ENCODE assay signal across 16 cellular contexts in genomic region chr7:128856001-128856718, GRCh38. TPM values are rescaled to one million over a fixed set of nuclear protein-coding genes. Genes with fewer than 3 reads are reported as not detected.
DNase-seq lines count a peak whose midpoint lies in the region; ATAC-seq, FAIRE-seq and TF ChIP-seq lines count a peak whose summit lies in the region.
"Had no signal": no experiment of that assay in that cellular context is flagged by ENCODE, and none has a peak within 500 bp of the region (broad histone marks: within the 10 kb centered on the region; RNA-seq: fewer than 3 reads in every experiment).

No MANE protein-coding gene starts in this region.

- H3K4me2 ChIP-seq in GM23338 (no peak overlapping the region), K562 (ENCODE audit: insufficient read depth, low read length) (no peak overlapping the region)
- H3K4me2 ChIP-seq: A549 had no signal

- intact Hi-C loops in K562 (cut with micrococcal nuclease) (no loop called here), gastrocnemius medialis (cut with DNase I; ENCODE audit: low total_unique reads) (no loop called here), breast epithelium (cut with DNase I; ENCODE audit: low total_unique reads) (no loop called here), thyroid gland (cut with DNase I) (no loop called here)

- H3K36me3 Mint-ChIP-seq in GM23338 (ENCODE audit: low read depth) = no peaks in the 10 kb centered on the region; the same call in 2 of the 3 replicates
- H3K36me3 Mint-ChIP-seq: CD14-positive monocyte; CD8-positive, alpha-beta T cell had no signal

- no peak for TF ChIP-seq EP300 in K562 (IDR thresholded peaks at IDR 0.05; ENCODE audit: low read length)

- H3K27me3 Mint-ChIP-seq in GM23338 (ENCODE audit: insufficient read depth, low read depth, poor library complexity) = peaks cover 14% of the 10 kb centered on the region

- in situ Hi-C loops in K562 (cut with MboI) (loop anchor here (5.0 kb wide), 1 partner anchor 56 kb away; the partner anchor contains the start of gene KCP), gastrocnemius medialis (cut with MboI; ENCODE audit: low sequenced_read_pairs in 4 of 4) (loop anchor here in 1 of 4 donors (25.0 kb wide), 1 partner anchor 394 kb away; the partner anchor contains the start of gene HILPDA)

- H3K9me2 ChIP-seq in GM23338 (ENCODE audit: insufficient read depth) = no peaks in the 10 kb centered on the region

- H3K79me2 ChIP-seq in GM23338 (replicated peaks; ENCODE audit: insufficient read depth) (no peaks in the 10 kb centered on the region), K562 (ENCODE audit: control insufficient read depth, insufficient read depth, low read length) (no peaks in the 10 kb centered on the region)

- H3K9me3 Mint-ChIP-seq in GM23338 = no peaks in the 10 kb centered on the region
- H3K9me3 Mint-ChIP-seq: CD14-positive monocyte; CD8-positive, alpha-beta T cell had no signal

- TF ChIP-seq RAD21 in K562 (CRISPR knock-in tag; conservative IDR thresholded peaks at IDR 0.05 in 1 of 2, IDR thresholded peaks at IDR 0.05 in 1 of 2) = no peak

- H3K36me3 ChIP-seq in GM23338 (ENCODE audit: insufficient read depth) (no peaks in the 10 kb centered on the region), HEK293 (ENCODE audit: control insufficient read depth in 2 of 2, insufficient read depth in 1 of 2, low read length in 2 of 2) (peaks cover 0 to 64% of the 10 kb centered on the region in 2 experiments; a peak in 1 of 3 replicates), K562 (ENCODE audit: control insufficient read depth, insufficient read depth, low read length) (peaks cover 78% of the 10 kb centered on the region), gastrocnemius medialis (peaks cover 4 to 62% of the 10 kb centered on the region in 2 donors), breast epithelium (no peaks in the 10 kb centered on the region), thyroid gland (no peaks in the 10 kb centered on the region)

- H3K4me3 ChIP-seq in GM23338 (no peak overlapping the region), HEK293 (ENCODE audit: low read depth, low read length) (no peak overlapping the region), K562 (no peak overlapping the region), gastrocnemius medialis (no peak overlapping the region), breast epithelium (no peak overlapping the region), thyroid gland (replicated peaks in 1 of 3) (no peak overlapping the region)
- H3K4me3 ChIP-seq: A549 had no signal

- no peaks in the 10 kb centered on the region for H3K4me1 ChIP-seq in GM23338 (ENCODE audit: insufficient read depth)
- H3K4me1 ChIP-seq in HEK293 (ENCODE audit: control insufficient read depth, insufficient read depth, low read length) = no peaks in the 10 kb centered on the region
- H3K4me1 ChIP-seq in K562 (replicated peaks in 1 of 2; ENCODE audit: control insufficient read depth in 2 of 2, insufficient read depth in 2 of 2, low read length in 2 of 2) = peaks cover 26 to 64% of the 10 kb centered on the region in 2 experiments
- H3K4me1 ChIP-seq in gastrocnemius medialis = peaks cover 18 to 34% of the 10 kb centered on the region in 2 donors
- H3K4me1 ChIP-seq in breast epithelium = peaks cover 0 to 4% of the 10 kb centered on the region in 2 donors
- peaks cover 0 to 15% of the 10 kb centered on the region in 2 donors for H3K4me1 ChIP-seq in thyroid gland
- H3K4me1 ChIP-seq: A549, Caco-2 had no signal

- H3K27me3 ChIP-seq in GM23338 (ENCODE audit: insufficient read depth) (no peaks in the 10 kb centered on the region), K562 (ENCODE audit: control insufficient read depth in 2 of 2, insufficient read depth in 2 of 2, low read length in 2 of 2) (no peaks in the 10 kb centered on the region), gastrocnemius medialis (no peaks in the 10 kb centered on the region), breast epithelium (no peaks in the 10 kb centered on the region), thyroid gland (no peaks in the 10 kb centered on the region)

- peak overlapping the region; percentile 44; the same call in 1 of the 2 replicates for H3K27ac Mint-ChIP-seq in GM23338
- H3K27ac Mint-ChIP-seq: CD14-positive monocyte; CD8-positive, alpha-beta T cell had no signal

- 86% methylated on average over 16 of the region's 17 CpGs for WGBS in K562 (ENCODE audit: insufficient coverage, low coverage, missing lambda C conversion rate)
- 86 to 95% methylated on average over 11 to 16 of the region's 17 CpGs for WGBS in thyroid gland, 2 donors

- CTCF ChIA-PET in HEK293 (lab: Yijun Ruan, JAX) = no interaction called here
- CTCF ChIA-PET in K562 (lab: Yijun Ruan, JAX; ENCODE audit: low intra/inter-chr PET ratio) = no interaction called here

- no TSS peak for BruUV-seq in K562 (replicated peaks; lab: Mats Ljungman, UMichigan)

- H3K4me1 Mint-ChIP-seq in GM23338 = peaks cover 22% of the 10 kb centered on the region
- H3K4me1 Mint-ChIP-seq: CD14-positive monocyte had no signal

- H3K4me3 Mint-ChIP-seq in GM23338 = no peak overlapping the region
- H3K4me3 Mint-ChIP-seq: CD14-positive monocyte; CD8-positive, alpha-beta T cell had no signal

- no peaks in the 10 kb centered on the region for H3F3A ChIP-seq in GM23338 (replicated peaks; ENCODE audit: low read depth)

- H3K9me1 ChIP-seq in K562 (ENCODE audit: control insufficient read depth, insufficient read depth, low read length) = no peaks in the 10 kb centered on the region

- no peak for DNase-seq in GM23338 (ENCODE audit: low spot score)
- DNase-seq in K562 (ENCODE audit: extremely low read depth in 1 of 4, low spot score in 3 of 4) = no peak
- no peak for DNase-seq in gastrocnemius medialis
- DNase-seq in NCI-H1694 treated with DMSO at 0.1 percent for 48 hours (lab: John Stamatoyannopoulos, UW) = no peak
- no peak for DNase-seq in breast epithelium (ENCODE audit: low spot score in 2 of 2)
- DNase-seq in thyroid gland = no peak
- DNase-seq: Caco-2; CD8-positive, alpha-beta T cell; DND-41; GDM1 had no signal

- TF ChIP-seq CTCF in GM23338 (conservative IDR thresholded peaks at IDR 0.05; ENCODE audit: low read depth in 2 of 2) = no peak
- no peak for TF ChIP-seq CTCF in HEK293 (tag by site-specific recombination; IDR thresholded peaks at IDR 0.05)
- no peak for TF ChIP-seq CTCF in K562 (IDR thresholded peaks at IDR 0.05 in 2 of 3, conservative IDR thresholded peaks at IDR 0.05 in 1 of 3; ENCODE audit: insufficient read depth in 2 of 3, low read depth in 1 of 3, low read length in 3 of 3)
- no peak for TF ChIP-seq CTCF in gastrocnemius medialis (IDR thresholded peaks at IDR 0.05 in 4 of 5, conservative IDR thresholded peaks at IDR 0.05 in 1 of 5)
- TF ChIP-seq CTCF in breast epithelium (IDR thresholded peaks at IDR 0.05) = no peak
- no peak for TF ChIP-seq CTCF in thyroid gland (IDR thresholded peaks at IDR 0.05)

- H3K27ac ChIP-seq in GM23338 (ENCODE audit: low read depth) (no peak overlapping the region), HEK293 (ENCODE audit: extremely low read depth, low read depth, low read length) (no peak overlapping the region), K562 (ENCODE audit: extremely low read depth, low read depth, low read length) (no peak overlapping the region), gastrocnemius medialis (peak overlapping the region; percentile 55 to 99 (median 96)), breast epithelium (no peak overlapping the region), thyroid gland (no peak overlapping the region)
- H3K27ac ChIP-seq: A549 had no signal

- no peak for ATAC-seq in GM23338
- no peak for ATAC-seq in K562
- ATAC-seq in gastrocnemius medialis = no peak
- ATAC-seq: CD8-positive, alpha-beta T cell; HCT116 had no signal

- no peak; the same call in 1 of the 2 replicates for TF ChIP-seq POLR2A in K562 (conservative IDR thresholded peaks at IDR 0.05)
- TF ChIP-seq POLR2A in gastrocnemius medialis (IDR thresholded peaks at IDR 0.05) = peak in 1 of 2 donors; percentile 1
- no peak for TF ChIP-seq POLR2A in breast epithelium (IDR thresholded peaks at IDR 0.05)
- TF ChIP-seq POLR2A in thyroid gland (IDR thresholded peaks at IDR 0.05) = no peak

- H4K20me1 ChIP-seq in GM23338 (replicated peaks; ENCODE audit: insufficient read depth) (no peaks in the 10 kb centered on the region), K562 (replicated peaks; ENCODE audit: control insufficient read depth, insufficient read depth, low read length) (peaks cover 3% of the 10 kb centered on the region; the same call in 1 of the 2 replicates)

- peak overlapping the region in 1 of 2 experiments; percentile 0; a peak in 2 of 4 replicates for H3K9ac ChIP-seq in K562 (ENCODE audit: insufficient read depth in 1 of 2, low read depth in 2 of 2, low read length in 2 of 2)

- H2AFZ ChIP-seq in GM23338 = no peak overlapping the region
- no peak overlapping the region for H2AFZ ChIP-seq in K562 (ENCODE audit: low read depth, low read length)

- FAIRE-seq in K562 (lab: Jason Lieb, UNC) = no peak
- FAIRE-seq: A549, H54 had no signal

- no peaks in the 10 kb centered on the region for H3K9me3 ChIP-seq in HEK293 (ENCODE audit: control insufficient read depth, insufficient read depth, low read depth, low read length)
- H3K9me3 ChIP-seq in K562 (replicated peaks; ENCODE audit: control insufficient read depth, insufficient read depth, low read depth, low read length) = no peaks in the 10 kb centered on the region
- H3K9me3 ChIP-seq in gastrocnemius medialis = no peaks in the 10 kb centered on the region
- H3K9me3 ChIP-seq in breast epithelium = no peaks in the 10 kb centered on the region
- no peaks in the 10 kb centered on the region for H3K9me3 ChIP-seq in thyroid gland
- H3K9me3 ChIP-seq: A549, Caco-2 had no signal

- POLR2A ChIA-PET in HEK293 (lab: Yijun Ruan, JAX) (no interaction called here), K562 (lab: Yijun Ruan, JAX) (interaction anchor here (0.6 to 0.9 kb wide), 4 partner anchors 8 to 72 kb away, joined by 3 read pairs; no protein-coding TSS in a partner anchor)

RNA-seq across cellular contexts. Expression of gene ATP6V1F, which starts 6.5 kb away (rescaled TPM):
- 60.2 and 66.5 TPM in 2 replicates for total RNA-seq in GM23338 (2014; rRNA removed; shearing (Covaris generic))
- polyA plus RNA-seq in GM23338 (2016; fragmentation: Nextera tagmentation; extraction: Ambion mirVana) (271 and 294 TPM in 2 replicates), K562 (2011; rRNA removed) (507 and 542 TPM in 2 replicates), K562 (2014; fragmentation: Illumina TruSeq; extraction: Trizol) (604 and 714 TPM in 2 replicates), K562 (2014; fragmentation: Nextera tagmentation; extraction: Ambion mirVana) (1,000 to 10,000 TPM in 1 of 2 experiments, 100 to 1,000 TPM in 1; 733 to 1,123 TPM), K562 (2014; rRNA removed) (568 and 645 TPM in 2 replicates)
- 21.6 and 54.5 TPM in 2 replicates for total RNA-seq in K562 (2011; cell fraction: chromatin; rRNA removed; ENCODE audit: low replicate concordance)
- total RNA-seq in K562 (2011; cell fraction: nucleolus; rRNA removed) = 72.7 and 74.7 TPM in 2 replicates
- 70.9 and 89.2 TPM in 2 replicates for total RNA-seq in K562 (2011; cell fraction: nucleoplasm; rRNA removed)
- total RNA-seq in K562 (2014; rRNA removed) (265 and 341 TPM in 2 replicates), K562 (2014; rRNA removed; fragmentation: Illumina TruSeq; extraction: Trizol) (174 and 206 TPM in 2 replicates), K562 (2015; rRNA removed; fragmentation: Illumina TruSeq; extraction: Trizol) (332 and 336 TPM in 2 replicates), K562 (2021) (378 and 393 TPM in 2 replicates), gastrocnemius medialis (10 to 100 TPM; 79.3 to 99.2 (median 82.3) TPM), breast epithelium (100 to 1,000 TPM; 117 to 174 (median 127) TPM), thyroid gland (100 to 1,000 TPM in 1 of 4 donors, 10 to 100 TPM in 3; 49.6 to 109 (median 86.6) TPM)
- polyA plus RNA-seq in K562 (2011; cell fraction: cytosol; rRNA removed) = 869 and 1,641 TPM in 2 replicates
- polyA plus RNA-seq in K562 (2011; cell fraction: nucleus; rRNA removed) = 256 and 267 TPM in 2 replicates
- polyA plus RNA-seq in K562 (2012) = 454 and 820 TPM in 2 replicates
- polyA minus RNA-seq in K562 (2011; rRNA and poly(A)+ RNA removed) = 83.2 and 101 TPM in 2 replicates
- polyA minus RNA-seq in K562 (2011; cell fraction: cytosol; rRNA and poly(A)+ RNA removed) = 93.9 and 97.2 TPM in 2 replicates
- polyA minus RNA-seq in K562 (2011; cell fraction: nucleus; rRNA and poly(A)+ RNA removed) = 35.3 and 68.5 TPM in 2 replicates

RNA-seq across cellular contexts. Expression of gene FLNC, which starts 26.0 kb away (rescaled TPM):
- total RNA-seq in GM23338 (2014; rRNA removed; shearing (Covaris generic)) = 9.4 and 11.8 TPM in 2 replicates
- polyA plus RNA-seq in GM23338 (2016; fragmentation: Nextera tagmentation; extraction: Ambion mirVana) (0.64 and 0.65 TPM in 2 replicates), K562 (2011; rRNA removed) (10.3 and 11.4 TPM in 2 replicates), K562 (2014; fragmentation: Illumina TruSeq; extraction: Trizol) (32.8 and 55.3 TPM in 2 replicates), K562 (2014; fragmentation: Nextera tagmentation; extraction: Ambion mirVana) (1 to 10 TPM in 1 of 2 experiments, under 1 TPM in 1; 0.90 to 1.1 TPM), K562 (2014; rRNA removed) (29.0 and 34.7 TPM in 2 replicates)
- 62.5 and 206 TPM in 2 replicates for total RNA-seq in K562 (2011; cell fraction: chromatin; rRNA removed; ENCODE audit: low replicate concordance)
- total RNA-seq in K562 (2011; cell fraction: nucleolus; rRNA removed) = 132 and 134 TPM in 2 replicates
- 72.1 and 81.0 TPM in 2 replicates for total RNA-seq in K562 (2011; cell fraction: nucleoplasm; rRNA removed)
- total RNA-seq in K562 (2014; rRNA removed) (60.7 and 94.5 TPM in 2 replicates), K562 (2014; rRNA removed; fragmentation: Illumina TruSeq; extraction: Trizol) (11.4 and 18.2 TPM in 2 replicates), K562 (2015; rRNA removed; fragmentation: Illumina TruSeq; extraction: Trizol) (28.8 and 33.3 TPM in 2 replicates), K562 (2021) (148 and 155 TPM in 2 replicates), gastrocnemius medialis (1,000 to 10,000 TPM; 1,071 to 4,398 (median 2,381) TPM), breast epithelium (1 to 10 TPM; 5.1 to 7.5 (median 6.0) TPM), thyroid gland (10 to 100 TPM in 2 of 4 donors, 1 to 10 TPM in 2; 5.7 to 12.6 (median 9.3) TPM)
- polyA plus RNA-seq in K562 (2011; cell fraction: cytosol; rRNA removed) = 11.4 and 26.8 TPM in 2 replicates
- polyA plus RNA-seq in K562 (2011; cell fraction: nucleus; rRNA removed) = 58.5 and 126 TPM in 2 replicates
- 66.6 and 106 TPM in 2 replicates for polyA plus RNA-seq in K562 (2012)
- 15.1 and 41.9 TPM in 2 replicates for polyA minus RNA-seq in K562 (2011; rRNA and poly(A)+ RNA removed)
- 127 and 146 TPM in 2 replicates for polyA minus RNA-seq in K562 (2011; cell fraction: cytosol; rRNA and poly(A)+ RNA removed)
- polyA minus RNA-seq in K562 (2011; cell fraction: nucleus; rRNA and poly(A)+ RNA removed) = 53.1 and 53.6 TPM in 2 replicates
- polyA plus RNA-seq: CD14-positive monocyte had no signal

RNA-seq across cellular contexts. Expression of gene KCP, which starts 54.3 kb away (rescaled TPM):
- total RNA-seq in GM23338 (2014; rRNA removed; shearing (Covaris generic)) = 0.76 and 1.3 TPM in 2 replicates
- polyA plus RNA-seq in GM23338 (2016; fragmentation: Nextera tagmentation; extraction: Ambion mirVana) (0.99 and 1.1 TPM in 2 replicates), K562 (2011; rRNA removed) (0.07 and 0.09 TPM in 2 replicates), K562 (2014; fragmentation: Illumina TruSeq; extraction: Trizol) (not detected in 2 replicates), K562 (2014; fragmentation: Nextera tagmentation; extraction: Ambion mirVana) (under 1 TPM; 0.06 to 0.17 TPM), K562 (2014; rRNA removed) (0.09 and 0.15 TPM in 2 replicates)
- total RNA-seq in K562 (2011; cell fraction: chromatin; rRNA removed; ENCODE audit: low replicate concordance) = 0.19 and 2.1 TPM in 2 replicates
- 0.79 and 1.3 TPM in 2 replicates for total RNA-seq in K562 (2011; cell fraction: nucleolus; rRNA removed)
- total RNA-seq in K562 (2011; cell fraction: nucleoplasm; rRNA removed) = 0.73 and 0.84 TPM in 2 replicates
- total RNA-seq in K562 (2014; rRNA removed) (0.09 TPM in 1 of 2 replicates, not detected in the other), K562 (2014; rRNA removed; fragmentation: Illumina TruSeq; extraction: Trizol) (not detected in 2 replicates), K562 (2015; rRNA removed; fragmentation: Illumina TruSeq; extraction: Trizol) (0.15 TPM in 1 of 2 replicates, not detected in the other), K562 (2021) (0.16 TPM in 1 of 2 replicates, not detected in the other), gastrocnemius medialis (under 1 TPM in 1 of 4 donors, not detected in 3; 0.10 TPM), breast epithelium (1 to 10 TPM in 1 of 3 donors, under 1 TPM in 2; 0.33 to 2.2 (median 0.88) TPM), thyroid gland (under 1 TPM; 0.27 to 0.93 (median 0.61) TPM)
- polyA plus RNA-seq in K562 (2011; cell fraction: cytosol; rRNA removed) = 0.15 TPM in 1 of 2 replicates, not detected in the other
- 0.86 and 1.5 TPM in 2 replicates for polyA plus RNA-seq in K562 (2011; cell fraction: nucleus; rRNA removed)
- 0.34 and 3.9 TPM in 2 replicates for polyA plus RNA-seq in K562 (2012)
- polyA minus RNA-seq in K562 (2011; rRNA and poly(A)+ RNA removed) = 0.11 TPM in 1 of 2 replicates, not detected in the other
- not detected in 2 replicates for polyA minus RNA-seq in K562 (2011; cell fraction: cytosol; rRNA and poly(A)+ RNA removed)
- 0.54 and 0.67 TPM in 2 replicates for polyA minus RNA-seq in K562 (2011; cell fraction: nucleus; rRNA and poly(A)+ RNA removed)
- polyA plus RNA-seq: BJ had no signal

Comparison
In these comparisons a context has a peak if more than half of its experiments do, and no peak if none do; other contexts are left out.
1. H3K27ac ChIP-seq: peak in gastrocnemius medialis (4 of 4); none in GM23338 (single experiment), HEK293 (single experiment), K562 (single experiment), breast epithelium (0 of 2) and thyroid gland (0 of 3).
2. RNA of gene FLNC, which starts 26.0 kb away (total RNA-seq): 1,071 to 4,398 TPM in gastrocnemius medialis; 11.4 to 206 TPM in K562, 9.4 to 11.8 TPM in GM23338, 5.7 to 12.6 TPM in thyroid gland and 5.1 to 7.5 TPM in breast epithelium; every median in the first group is over 4 times any median in the second.